ENCODE assay signal across 20 cellular contexts in genomic region chr4:65831828-65832227, GRCh38.
DNase-seq lines count a peak whose midpoint lies in the region; TF ChIP-seq lines count a peak whose summit lies in the region.
"Had no signal": no experiment of that assay in that cellular context is flagged by ENCODE, and none has a peak within 500 bp of the region (broad histone marks: within the 10 kb centered on the region; RNA-seq: fewer than 3 reads in every experiment).

No MANE protein-coding gene starts in this region.

- peaks cover 6% of the 10 kb centered on the region for H3K4me1 Mint-ChIP-seq in MCF 10A (ENCODE audit: insufficient read depth, unreplicated experiment)
- H3K4me1 Mint-ChIP-seq: CD14-positive monocyte; CD4-positive, alpha-beta memory T cell; CD4-positive, CD25-positive, alpha-beta regulatory T cell; CD8-positive, alpha-beta memory T cell had no signal

- intact Hi-C loops in MCF 10A (cut with micrococcal nuclease): no loop called here
- intact Hi-C loops in mammary epithelial cell (cut with micrococcal nuclease): loop anchor here (10.0 kb wide), 1 partner anchor 63 kb away; no protein-coding TSS in a partner anchor

- CTCF ChIA-PET in MCF 10A (lab: Yijun Ruan, JAX): no interaction called here
- CTCF ChIA-PET in mammary epithelial cell (lab: Charles Lee; ENCODE audit: low non-redundant PET): no interaction called here
- CTCF ChIA-PET in RWPE1 (lab: Yijun Ruan, JAX): no interaction called here

- in situ Hi-C loops in mammary epithelial cell (cut with MboI; ENCODE audit: low sequenced_read_pairs in 2 of 2): no loop called here

- BruUV-seq in MCF 10A (replicated peaks; lab: Mats Ljungman, UMichigan) (no TSS peak), mammary epithelial cell (replicated peaks; lab: Mats Ljungman, UMichigan) (no TSS peak)

- no peaks in the 10 kb centered on the region for H3K27me3 Mint-ChIP-seq in MCF 10A (ENCODE audit: insufficient read depth, unreplicated experiment)
- H3K27me3 Mint-ChIP-seq: CD4-positive, alpha-beta memory T cell; CD4-positive, CD25-positive, alpha-beta regulatory T cell; CD8-positive, alpha-beta memory T cell had no signal

- no peak overlapping the region for H3K4me2 ChIP-seq in mammary epithelial cell (ENCODE audit: insufficient read depth, low read depth, low read length)
- H3K4me2 ChIP-seq: BLaER1 had no signal

- dilution Hi-C loops in mammary epithelial cell (cut with HindIII; ENCODE audit: low sequenced_read_pairs): no loop called here

- H3K27me3 ChIP-seq in mammary epithelial cell (ENCODE audit: insufficient read depth, low read length) (no peaks in the 10 kb centered on the region), SJCRH30 (no peaks in the 10 kb centered on the region)
- H3K27me3 ChIP-seq: BE2C, BLaER1 had no signal

- no peak overlapping the region for H3K9ac ChIP-seq in mammary epithelial cell (ENCODE audit: insufficient read depth, low read length)
- H3K9ac ChIP-seq: BLaER1 had no signal

- H3K36me3 Mint-ChIP-seq in MCF 10A (ENCODE audit: insufficient read depth, unreplicated experiment): no peaks in the 10 kb centered on the region
- H3K36me3 Mint-ChIP-seq: CD14-positive monocyte; CD4-positive, alpha-beta memory T cell; CD4-positive, CD25-positive, alpha-beta regulatory T cell; CD8-positive, alpha-beta memory T cell had no signal

- H2AFZ ChIP-seq in mammary epithelial cell (ENCODE audit: low read depth, low read length): no peak overlapping the region

- TF ChIP-seq CTCF in MCF 10A (IDR thresholded peaks at IDR 0.05; ENCODE audit: unreplicated experiment): no peak
- TF ChIP-seq CTCF in mammary epithelial cell (conservative IDR thresholded peaks at IDR 0.05 in 1 of 2, IDR thresholded peaks at IDR 0.05 in 1 of 2; ENCODE audit: extremely low read depth in 1 of 2, insufficient read depth in 1 of 2, low read depth in 1 of 2, low read length in 2 of 2): no peak
- no peak for TF ChIP-seq CTCF in RWPE1 (conservative IDR thresholded peaks at IDR 0.05; ENCODE audit: low read depth)

- no peak overlapping the region for H3K27ac Mint-ChIP-seq in MCF 10A (ENCODE audit: low read depth, unreplicated experiment)
- H3K27ac Mint-ChIP-seq: CD14-positive monocyte; CD4-positive, alpha-beta memory T cell; CD4-positive, CD25-positive, alpha-beta regulatory T cell; CD8-positive, alpha-beta memory T cell had no signal

- no peaks in the 10 kb centered on the region for H3K4me1 ChIP-seq in mammary epithelial cell (ENCODE audit: insufficient read depth, low read length)
- H3K4me1 ChIP-seq in SJCRH30: no peaks in the 10 kb centered on the region
- H3K4me1 ChIP-seq: BE2C, BLaER1 had no signal

- H3K9me3 Mint-ChIP-seq in MCF 10A (ENCODE audit: unreplicated experiment): no peaks in the 10 kb centered on the region

- H3K9me3 ChIP-seq in mammary epithelial cell (replicated peaks; ENCODE audit: insufficient read depth, low read length) (no peaks in the 10 kb centered on the region), SJCRH30 (replicated peaks) (no peaks in the 10 kb centered on the region; the same call in 1 of the 2 replicates)
- H3K9me3 ChIP-seq: BE2C, BLaER1 had no signal

- peak; percentile 36 for DNase-seq in MCF 10A (ENCODE audit: unreplicated experiment)
- no peak for DNase-seq in mammary epithelial cell
- DNase-seq in NCI-H446 treated with DMSO at 0.1 percent for 48 hours (lab: John Stamatoyannopoulos, UW): peak; percentile 12
- peak; percentile 1 for DNase-seq in RWPE1 (ENCODE audit: low spot score)
- DNase-seq in iris pigment epithelial cell (ENCODE audit: low read depth): peak; percentile 6
- no peak for DNase-seq in SJCRH30
- DNase-seq in HUDEP-2 (lab: John Stamatoyannopoulos, UW; ENCODE audit: unreplicated experiment in 76 of 76): no peak
- no peak for DNase-seq in RKO (ENCODE audit: low spot score)
- DNase-seq: 8988T; ACHN; BE2C; C1 segment of cervical spinal cord; CD4-positive, alpha-beta memory T cell; CD4-positive, CD25-positive, alpha-beta regulatory T cell; CD8-positive, alpha-beta memory T cell; COR-L47; DMS79 treated with DMSO at 0.1 percent for 48 hours; GF-D8 had no signal

- 66% methylated on average over 5 of the region's 6 CpGs for WGBS in mammary epithelial cell (ENCODE audit: low coverage, missing lambda C conversion rate)

- H3K27ac ChIP-seq in mammary epithelial cell (ENCODE audit: insufficient read depth, low read depth, low read length) (no peak overlapping the region), RWPE1 (no peak overlapping the region), SJCRH30 (no peak overlapping the region)
- H3K27ac ChIP-seq: BLaER1 had no signal

- H3K4me3 Mint-ChIP-seq in MCF 10A (ENCODE audit: unreplicated experiment): no peak overlapping the region
- H3K4me3 Mint-ChIP-seq: CD14-positive monocyte; CD4-positive, alpha-beta memory T cell; CD4-positive, CD25-positive, alpha-beta regulatory T cell; CD8-positive, alpha-beta memory T cell had no signal

- H4K20me1 ChIP-seq in mammary epithelial cell (ENCODE audit: insufficient read depth, low read length): no peaks in the 10 kb centered on the region
- H4K20me1 ChIP-seq: BLaER1 had no signal

- H3K4me3 ChIP-seq in mammary epithelial cell (replicated peaks in 1 of 3; ENCODE audit: insufficient read depth in 1 of 3, low read depth in 2 of 3, low read length in 3 of 3): no peak overlapping the region
- no peak overlapping the region for H3K4me3 ChIP-seq in SJCRH30
- H3K4me3 ChIP-seq: BLaER1 had no signal

- H3K36me3 ChIP-seq in mammary epithelial cell (ENCODE audit: insufficient read depth, low read length) (no peaks in the 10 kb centered on the region), SJCRH30 (no peaks in the 10 kb centered on the region)
- H3K36me3 ChIP-seq: BE2C, BLaER1 had no signal

- POLR2A ChIA-PET in MCF 10A (lab: Yijun Ruan, JAX): no interaction called here
- POLR2A ChIA-PET in RWPE1 (lab: Yijun Ruan, JAX; ENCODE audit: low non-redundant PET): no interaction called here

- H3K79me2 ChIP-seq in mammary epithelial cell (ENCODE audit: insufficient read depth, low read length): no peaks in the 10 kb centered on the region

Comparison
In these comparisons a context has a peak if more than half of its experiments do, and no peak if none do; other contexts are left out.
1. DNase-seq: peak in MCF 10A (single experiment), NCI-H446 treated with DMSO at 0.1 percent for 48 hours (single experiment), RWPE1 (single experiment) and iris pigment epithelial cell (single experiment); none in mammary epithelial cell (single experiment), SJCRH30 (0 of 2), HUDEP-2 (0 of 76) and RKO (single experiment).